ENCODE assay signal across 9 cellular contexts in the genomic region with DNA sequence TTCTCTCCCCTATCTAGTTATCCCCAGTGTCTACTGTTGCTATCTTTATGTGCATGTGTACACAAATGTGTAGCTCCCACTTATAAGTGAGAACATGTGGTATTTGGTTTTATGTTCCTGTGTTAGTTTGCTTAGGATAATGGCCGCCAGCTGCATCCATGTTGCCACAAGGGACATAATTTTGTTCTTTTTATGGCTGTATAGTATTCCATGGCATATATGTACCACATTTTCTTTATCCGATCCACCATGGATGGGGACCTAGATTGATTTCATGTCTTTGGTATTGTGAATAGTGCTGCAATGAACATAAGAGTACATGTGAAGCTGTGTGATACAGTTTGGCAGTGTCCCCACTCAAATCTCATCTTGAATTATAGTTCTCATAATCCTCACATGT.
"Had no signal": no experiment of that assay in that cellular context is flagged by ENCODE, and none has a peak within 500 bp of the region (broad histone marks: within the 10 kb centered on the region; RNA-seq: fewer than 3 reads in every experiment).

No MANE protein-coding gene starts in this region.

- DNase-seq: GM23248, GOT3, H7, H9, HCEC 1CT, HFFc6 had no signal

- H3K4me3 ChIP-seq: GM23248, GM23338, HAP-1 had no signal

- ATAC-seq: GM23338, HCT116 had no signal

- H3K27ac ChIP-seq: GM23248 had no signal

- H3K9ac ChIP-seq: GM23248 had no signal

- H3K4me1 ChIP-seq: HAP-1 had no signal

- H3K4me2 ChIP-seq: GM23338 had no signal

- H3K27ac Mint-ChIP-seq: GM23338, H9, HFFc6 had no signal

- H3K36me3 ChIP-seq: HAP-1 had no signal

- H3K4me1 Mint-ChIP-seq: GM23338, H9 had no signal

- H3K9me3 ChIP-seq: HAP-1 had no signal

- H3K4me3 Mint-ChIP-seq: GM23338, H9, HFFc6 had no signal

- H2AFZ ChIP-seq: GM23248, GM23338 had no signal
